ENCODE assay signal across 13 cellular contexts in the genomic region with DNA sequence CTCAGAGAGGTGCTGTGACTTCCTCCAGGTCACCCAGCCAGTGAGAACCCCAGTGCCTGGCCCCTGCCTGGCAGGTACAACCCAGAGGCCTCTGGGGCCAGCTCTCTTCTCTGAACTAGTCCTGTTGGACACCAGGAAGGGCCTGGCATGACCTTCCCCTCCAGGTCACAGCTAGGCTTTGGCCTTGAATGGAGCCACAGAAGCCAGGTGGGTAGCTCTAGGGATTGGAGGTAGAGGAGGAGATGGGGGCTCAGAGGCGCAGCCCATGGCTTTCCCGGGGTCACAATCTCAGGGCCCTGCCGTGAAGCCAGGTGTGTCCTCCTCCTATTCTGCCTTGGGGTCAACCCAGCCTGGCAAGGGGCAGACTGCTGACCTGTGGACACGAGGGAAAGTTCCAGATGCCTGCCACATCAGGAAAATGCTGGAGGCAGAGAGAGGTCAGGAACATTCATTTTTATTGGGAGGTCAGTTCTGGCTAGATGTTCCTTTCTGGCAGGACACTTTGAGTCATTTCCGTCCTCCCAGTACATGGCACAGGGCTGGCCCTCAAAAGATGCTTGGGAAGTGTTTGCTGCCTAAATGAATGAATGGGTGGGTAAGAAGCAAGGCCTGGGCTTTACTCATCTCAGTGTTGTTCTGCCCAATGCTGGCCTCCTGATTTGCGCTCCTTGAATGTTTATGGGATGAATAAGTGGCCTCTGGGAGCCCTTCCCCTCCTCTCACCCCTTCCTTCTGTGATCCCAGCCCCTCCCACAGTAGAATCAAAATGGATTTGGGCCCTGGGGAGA. TPM values are rescaled to one million over a fixed set of nuclear protein-coding genes. Genes with fewer than 3 reads are reported as not detected.
A peak's percentile ranks its signal among the peaks of the same experiment; 100 is the strongest.
DNase-seq lines count a peak whose midpoint lies in the region; ATAC-seq, FAIRE-seq and TF ChIP-seq lines count a peak whose summit lies in the region.
"Had no signal": no experiment of that assay in that cellular context is flagged by ENCODE, and none has a peak within 500 bp of the region (broad histone marks: within the 10 kb centered on the region; RNA-seq: fewer than 3 reads in every experiment).

No MANE protein-coding gene starts in this region.

- TF ChIP-seq CTCF in WTC11 (IDR thresholded peaks at IDR 0.05) (no peak), kidney (IDR thresholded peaks at IDR 0.05; ENCODE audit: borderline replicate concordance, extremely low read depth, insufficient read depth) (no peak), foreskin keratinocyte (conservative IDR thresholded peaks at IDR 0.05) (no peak)

- peaks cover 32% of the 10 kb centered on the region for H3K4me1 Mint-ChIP-seq in WTC11
- H3K4me1 Mint-ChIP-seq: B cell had no signal

- no peak overlapping the region for H3K4me3 ChIP-seq in kidney (ENCODE audit: low read length in 2 of 2)
- H3K4me3 ChIP-seq: breast epithelium, vagina had no signal

- H3K4me1 ChIP-seq in kidney (ENCODE audit: control insufficient read depth in 1 of 2, insufficient read depth in 1 of 2, low read depth in 1 of 2, low read length in 2 of 2) (peaks cover 61 to 76% of the 10 kb centered on the region in 2 donors), foreskin keratinocyte (no peaks in the 10 kb centered on the region)
- H3K4me1 ChIP-seq: breast epithelium, vagina had no signal

- H3K4me3 Mint-ChIP-seq in WTC11: no peak overlapping the region
- H3K4me3 Mint-ChIP-seq: activated T-cell treated with anti-CD3 and anti-CD28 coated beads, Interleukin-2, amount 50 U/mL, for 24 hours; B cell had no signal

- H3K27me3 ChIP-seq in foreskin keratinocyte: no peaks in the 10 kb centered on the region
- H3K27me3 ChIP-seq: breast epithelium, vagina had no signal

- no peaks in the 10 kb centered on the region for H3K27me3 Mint-ChIP-seq in WTC11 (ENCODE audit: low read depth)

- H3K36me3 Mint-ChIP-seq in WTC11: no peaks in the 10 kb centered on the region

- DNase-seq in activated naive CD4-positive, alpha-beta T cell treated with anti-CD3 and anti-CD28 coated beads, Interleukin-2, amount 50 U/mL, for 16 hours: peak; percentile 5
- no peak for DNase-seq in activated naive CD4-positive, alpha-beta T cell (lab: John Stamatoyannopoulos, UW)
- DNase-seq in WTC11 (ENCODE audit: low spot score) (peak; percentile 3), kidney (peak; percentile 59), foreskin keratinocyte (no peak), NCI-H1417 (lab: John Stamatoyannopoulos, UW) (no peak)
- DNase-seq: activated T-cell treated with anti-CD3 and anti-CD28 coated beads, Interleukin-2, amount 50 U/mL, for 24 hours had no signal

- POLR2A ChIA-PET in WTC11 (lab: Charles Lee): no interaction called here

- H3K9me3 Mint-ChIP-seq in WTC11: no peaks in the 10 kb centered on the region
- H3K9me3 Mint-ChIP-seq: activated T-cell treated with anti-CD3 and anti-CD28 coated beads, Interleukin-2, amount 50 U/mL, for 24 hours had no signal

- intact Hi-C loops in kidney (cut with DNase I): no loop called here

- peak overlapping the region; percentile 49 to 71 for H3K27ac ChIP-seq in kidney (ENCODE audit: low read depth in 2 of 2, low read length in 2 of 2)
- H3K27ac ChIP-seq in temporal lobe (ENCODE audit: low read depth, low read length): peak overlapping the region; percentile 2
- no peak overlapping the region for H3K27ac ChIP-seq in foreskin keratinocyte
- H3K27ac ChIP-seq: breast epithelium, epithelial cell of prostate, vagina had no signal

- no peak overlapping the region for H3K9ac ChIP-seq in kidney (ENCODE audit: low read length in 2 of 2)

- H3K27ac Mint-ChIP-seq in WTC11: no peak overlapping the region
- H3K27ac Mint-ChIP-seq: activated T-cell treated with anti-CD3 and anti-CD28 coated beads, Interleukin-2, amount 50 U/mL, for 24 hours; B cell had no signal

- no peak for ATAC-seq in WTC11
- ATAC-seq in foreskin keratinocyte: no peak
- no peak for ATAC-seq in HG03439 (IDR thresholded peaks at IDR 0.05; ENCODE audit: unreplicated experiment)

- H3K9me3 ChIP-seq in kidney (ENCODE audit: control insufficient read depth in 1 of 2, low read length in 2 of 2): no peaks in the 10 kb centered on the region
- H3K9me3 ChIP-seq: breast epithelium, vagina had no signal

- no peaks in the 10 kb centered on the region for H3K36me3 ChIP-seq in kidney (ENCODE audit: control insufficient read depth in 1 of 2, insufficient read depth in 2 of 2, low read length in 2 of 2)
- H3K36me3 ChIP-seq: breast epithelium, vagina had no signal

- FAIRE-seq in kidney (lab: Jason Lieb, UNC): no peak

- CTCF ChIA-PET in WTC11 (lab: Charles Lee): interaction anchor here (0.5 to 5.4 kb wide), 30 partner anchors 12 to 519 kb away, joined by 3 to 50 read pairs (median 4); a partner anchor contains a TSS

TF ChIP-seq in WTC11, 78 proteins besides CTCF, POLR2A, EP300 and RAD21:
- TF ChIP-seq GABPB1 (CRISPR knock-in tag; IDR thresholded peaks at IDR 0.05): no peak
- no peak for TF ChIP-seq ZNF138 (CRISPR knock-in tag; conservative IDR thresholded peaks at IDR 0.05)
- TF ChIP-seq ELF4 (CRISPR knock-in tag; IDR thresholded peaks at IDR 0.05; ENCODE audit: low read depth): no peak
- TF ChIP-seq FOXK1 (CRISPR knock-in tag; IDR thresholded peaks at IDR 0.05): no peak
- TF ChIP-seq, protein P1, sequence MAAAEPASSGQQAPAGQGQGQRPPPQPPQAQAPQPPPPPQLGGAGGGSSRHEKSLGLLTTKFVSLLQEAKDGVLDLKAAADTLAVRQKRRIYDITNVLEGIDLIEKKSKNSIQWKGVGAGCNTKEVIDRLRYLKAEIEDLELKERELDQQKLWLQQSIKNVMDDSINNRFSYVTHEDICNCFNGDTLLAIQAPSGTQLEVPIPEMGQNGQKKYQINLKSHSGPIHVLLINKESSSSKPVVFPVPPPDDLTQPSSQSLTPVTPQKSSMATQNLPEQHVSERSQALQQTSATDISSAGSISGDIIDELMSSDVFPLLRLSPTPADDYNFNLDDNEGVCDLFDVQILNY (CRISPR knock-in tag; IDR thresholded peaks at IDR 0.05): no peak
- TF ChIP-seq, protein P2, sequence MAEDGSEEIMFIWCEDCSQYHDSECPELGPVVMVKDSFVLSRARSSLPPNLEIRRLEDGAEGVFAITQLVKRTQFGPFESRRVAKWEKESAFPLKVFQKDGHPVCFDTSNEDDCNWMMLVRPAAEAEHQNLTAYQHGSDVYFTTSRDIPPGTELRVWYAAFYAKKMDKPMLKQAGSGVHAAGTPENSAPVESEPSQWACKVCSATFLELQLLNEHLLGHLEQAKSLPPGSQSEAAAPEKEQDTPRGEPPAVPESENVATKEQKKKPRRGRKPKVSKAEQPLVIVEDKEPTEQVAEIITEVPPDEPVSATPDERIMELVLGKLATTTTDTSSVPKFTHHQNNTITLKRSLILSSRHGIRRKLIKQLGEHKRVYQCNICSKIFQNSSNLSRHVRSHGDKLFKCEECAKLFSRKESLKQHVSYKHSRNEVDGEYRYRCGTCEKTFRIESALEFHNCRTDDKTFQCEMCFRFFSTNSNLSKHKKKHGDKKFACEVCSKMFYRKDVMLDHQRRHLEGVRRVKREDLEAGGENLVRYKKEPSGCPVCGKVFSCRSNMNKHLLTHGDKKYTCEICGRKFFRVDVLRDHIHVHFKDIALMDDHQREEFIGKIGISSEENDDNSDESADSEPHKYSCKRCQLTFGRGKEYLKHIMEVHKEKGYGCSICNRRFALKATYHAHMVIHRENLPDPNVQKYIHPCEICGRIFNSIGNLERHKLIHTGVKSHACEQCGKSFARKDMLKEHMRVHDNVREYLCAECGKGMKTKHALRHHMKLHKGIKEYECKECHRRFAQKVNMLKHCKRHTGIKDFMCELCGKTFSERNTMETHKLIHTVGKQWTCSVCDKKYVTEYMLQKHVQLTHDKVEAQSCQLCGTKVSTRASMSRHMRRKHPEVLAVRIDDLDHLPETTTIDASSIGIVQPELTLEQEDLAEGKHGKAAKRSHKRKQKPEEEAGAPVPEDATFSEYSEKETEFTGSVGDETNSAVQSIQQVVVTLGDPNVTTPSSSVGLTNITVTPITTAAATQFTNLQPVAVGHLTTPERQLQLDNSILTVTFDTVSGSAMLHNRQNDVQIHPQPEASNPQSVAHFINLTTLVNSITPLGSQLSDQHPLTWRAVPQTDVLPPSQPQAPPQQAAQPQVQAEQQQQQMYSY (CRISPR knock-in tag; IDR thresholded peaks at IDR 0.05): no peak
- no peak for TF ChIP-seq SMAD3 (CRISPR knock-in tag; IDR thresholded peaks at IDR 0.05; ENCODE audit: borderline replicate concordance)
- TF ChIP-seq ZNF263 (CRISPR knock-in tag; IDR thresholded peaks at IDR 0.05; ENCODE audit: low read depth): no peak
- TF ChIP-seq NFYB (CRISPR knock-in tag; conservative IDR thresholded peaks at IDR 0.05; ENCODE audit: low read depth): no peak
- no peak for TF ChIP-seq FOXP1 (CRISPR knock-in tag; IDR thresholded peaks at IDR 0.05; ENCODE audit: borderline replicate concordance)
- TF ChIP-seq SP1 (CRISPR knock-in tag; conservative IDR thresholded peaks at IDR 0.05): no peak
- no peak for TF ChIP-seq TCF7 (CRISPR knock-in tag; IDR thresholded peaks at IDR 0.05; ENCODE audit: low read depth)
- no peak for TF ChIP-seq ZNF416 (CRISPR knock-in tag; IDR thresholded peaks at IDR 0.05)
- TF ChIP-seq ZNF396 (CRISPR knock-in tag; IDR thresholded peaks at IDR 0.05; ENCODE audit: borderline replicate concordance): no peak

RNA-seq across cellular contexts. Expression of a gene that starts 25.4 kb away (rescaled TPM):
- 1.3 to 1.6 TPM (median 1.6 TPM) in 3 replicates for total RNA-seq in WTC11 (2021)
- 3.7 TPM for total RNA-seq in kidney
- 12.5 TPM for polyA plus RNA-seq in kidney (ENCODE audit: insufficient read depth, low read depth, low replicate concordance)
- total RNA-seq in temporal lobe: 3.2 TPM
- 0.31 and 0.53 TPM in 2 replicates for total RNA-seq in foreskin keratinocyte
- 0.37 and 0.39 TPM in 2 replicates for polyA plus RNA-seq in foreskin keratinocyte

Comparison
In these comparisons a context has a peak if more than half of its experiments do, and no peak if none do; other contexts are left out.
1. DNase-seq: peak in activated naive CD4-positive, alpha-beta T cell treated with anti-CD3 and anti-CD28 coated beads, Interleukin-2, amount 50 U/mL, for 16 hours (single experiment), WTC11 (single experiment) and kidney (single experiment); none in activated naive CD4-positive, alpha-beta T cell (0 of 4), foreskin keratinocyte (0 of 2) and NCI-H1417 (0 of 3).